34 cellular contexts compared by ENCODE assay signal in genomic region chr9:32627394-32627954, GRCh38. TPM values are rescaled to one million over a fixed set of nuclear protein-coding genes. Genes with fewer than 3 reads are reported as not detected.
DNase-seq lines count a peak whose midpoint lies in the region; ATAC-seq, FAIRE-seq and TF ChIP-seq lines count a peak whose summit lies in the region.
"Had no signal": no experiment of that assay in that cellular context is flagged by ENCODE, and none has a peak within 500 bp of the region (broad histone marks: within the 10 kb centered on the region; RNA-seq: fewer than 3 reads in every experiment).

No MANE protein-coding gene starts in this region.

- no peak overlapping the region for H3K4me3 Mint-ChIP-seq in activated CD4-positive, alpha-beta T cell treated with anti-CD3 and anti-CD28 coated beads for 36 hours
- H3K4me3 Mint-ChIP-seq in activated CD4-positive, alpha-beta T cell treated with anti-CD3 and anti-CD28 coated beads, Interleukin-2, amount 10 ng/mL, durations not matched to agents 24 days and 14 days, result no peak overlapping the region
- no peak overlapping the region for H3K4me3 Mint-ChIP-seq in stimulated activated memory B cell treated with anti-CD40 and anti-IgM and Interleukin-4, amounts not matched to agents 10 μg/mL and 1 μg/mL and 100 μg/mL, for 72 hours
- H3K4me3 Mint-ChIP-seq: activated naive CD8-positive, alpha-beta T cell treated with anti-CD3 and anti-CD28 coated beads, Interleukin-2, amount 50 U/mL, for 24 hours; brain; IgD-negative memory B cell; naive B cell; stimulated activated effector memory CD8-positive, alpha-beta T cell treated with anti-CD3 and anti-CD28 coated beads, Interleukin-12 subunit alpha, Interleukin-12 subunit beta, amount 100 ng/mL, for 72 hours had no signal

- no peaks in the 10 kb centered on the region for H3K9me3 Mint-ChIP-seq in activated CD4-positive, alpha-beta T cell treated with anti-CD3 and anti-CD28 coated beads for 36 hours (ENCODE audit: low read depth)
- no peaks in the 10 kb centered on the region for H3K9me3 Mint-ChIP-seq in activated CD4-positive, alpha-beta T cell treated with anti-CD3 and anti-CD28 coated beads, Interleukin-2, amount 10 ng/mL, durations not matched to agents 24 days and 14 days
- no peaks in the 10 kb centered on the region for H3K9me3 Mint-ChIP-seq in stimulated activated memory B cell treated with anti-CD40 and anti-IgM and Interleukin-4, amounts not matched to agents 10 μg/mL and 1 μg/mL and 100 μg/mL, for 72 hours
- H3K9me3 Mint-ChIP-seq: activated naive CD8-positive, alpha-beta T cell treated with anti-CD3 and anti-CD28 coated beads, Interleukin-2, amount 50 U/mL, for 24 hours; brain; IgD-negative memory B cell; stimulated activated effector memory CD8-positive, alpha-beta T cell treated with anti-CD3 and anti-CD28 coated beads, Interleukin-12 subunit alpha, Interleukin-12 subunit beta, amount 100 ng/mL, for 72 hours had no signal

- no peak overlapping the region for H3K27ac Mint-ChIP-seq in activated CD4-positive, alpha-beta T cell treated with anti-CD3 and anti-CD28 coated beads for 36 hours
- no peak overlapping the region for H3K27ac Mint-ChIP-seq in activated CD4-positive, alpha-beta T cell treated with anti-CD3 and anti-CD28 coated beads, Interleukin-2, amount 10 ng/mL, durations not matched to agents 24 days and 14 days
- H3K27ac Mint-ChIP-seq in stimulated activated memory B cell treated with anti-CD40 and anti-IgM and Interleukin-4, amounts not matched to agents 10 μg/mL and 1 μg/mL and 100 μg/mL, for 72 hours, result no peak overlapping the region
- H3K27ac Mint-ChIP-seq: activated naive CD8-positive, alpha-beta T cell treated with anti-CD3 and anti-CD28 coated beads, Interleukin-2, amount 50 U/mL, for 24 hours; brain; IgD-negative memory B cell; naive B cell; stimulated activated effector memory CD8-positive, alpha-beta T cell treated with anti-CD3 and anti-CD28 coated beads, Interleukin-12 subunit alpha, Interleukin-12 subunit beta, amount 100 ng/mL, for 72 hours had no signal

- H3K27me3 Mint-ChIP-seq in activated CD4-positive, alpha-beta T cell treated with anti-CD3 and anti-CD28 coated beads for 36 hours, result no peaks in the 10 kb centered on the region
- no peaks in the 10 kb centered on the region for H3K27me3 Mint-ChIP-seq in activated CD4-positive, alpha-beta T cell treated with anti-CD3 and anti-CD28 coated beads, Interleukin-2, amount 10 ng/mL, durations not matched to agents 24 days and 14 days
- no peaks in the 10 kb centered on the region for H3K27me3 Mint-ChIP-seq in stimulated activated memory B cell treated with anti-CD40 and anti-IgM and Interleukin-4, amounts not matched to agents 10 μg/mL and 1 μg/mL and 100 μg/mL, for 72 hours
- H3K27me3 Mint-ChIP-seq: activated naive CD8-positive, alpha-beta T cell treated with anti-CD3 and anti-CD28 coated beads, Interleukin-2, amount 50 U/mL, for 24 hours; brain; IgD-negative memory B cell had no signal

- intact Hi-C loops in activated CD4-positive, alpha-beta T cell treated with anti-CD3 and anti-CD28 coated beads for 36 hours (cut with DNase I, micrococcal nuclease), result no loop called here
- intact Hi-C loops in activated CD4-positive, alpha-beta T cell treated with anti-CD3 and anti-CD28 coated beads, Interleukin-2, amount 10 ng/mL, durations not matched to agents 24 days and 14 days (cut with micrococcal nuclease), result no loop called here
- intact Hi-C loops in body of pancreas (cut with DNase I) (no loop called here), pancreas (cut with DNase I) (no loop called here)

- no peaks in the 10 kb centered on the region for H3K4me1 Mint-ChIP-seq in activated CD4-positive, alpha-beta T cell treated with anti-CD3 and anti-CD28 coated beads for 36 hours
- H3K4me1 Mint-ChIP-seq in activated CD4-positive, alpha-beta T cell treated with anti-CD3 and anti-CD28 coated beads, Interleukin-2, amount 10 ng/mL, durations not matched to agents 24 days and 14 days, result no peaks in the 10 kb centered on the region
- H3K4me1 Mint-ChIP-seq in stimulated activated memory B cell treated with anti-CD40 and anti-IgM and Interleukin-4, amounts not matched to agents 10 μg/mL and 1 μg/mL and 100 μg/mL, for 72 hours, result no peaks in the 10 kb centered on the region
- H3K4me1 Mint-ChIP-seq: activated naive CD8-positive, alpha-beta T cell treated with anti-CD3 and anti-CD28 coated beads, Interleukin-2, amount 50 U/mL, for 24 hours; brain; IgD-negative memory B cell; naive B cell; stimulated activated effector memory CD8-positive, alpha-beta T cell treated with anti-CD3 and anti-CD28 coated beads, Interleukin-12 subunit alpha, Interleukin-12 subunit beta, amount 100 ng/mL, for 72 hours had no signal

- H3K4me1 ChIP-seq in body of pancreas, result no peaks in the 10 kb centered on the region
- H3K4me1 ChIP-seq in pancreas, result no peaks in the 10 kb centered on the region
- H3K4me1 ChIP-seq: BE2C, upper lobe of right lung had no signal

- H3K36me3 ChIP-seq in body of pancreas (replicated peaks in 1 of 2; ENCODE audit: insufficient read depth in 1 of 2, low read depth in 2 of 2) (no peaks in the 10 kb centered on the region), pancreas (no peaks in the 10 kb centered on the region)
- H3K36me3 ChIP-seq: BE2C, MG63, upper lobe of right lung had no signal

- no peak for DNase-seq in activated CD4-positive, alpha-beta T cell treated with anti-CD3 and anti-CD28 coated beads for 36 hours
- DNase-seq in activated CD4-positive, alpha-beta T cell treated with anti-CD3 and anti-CD28 coated beads, Interleukin-2, amount 10 ng/mL, durations not matched to agents 24 days and 14 days, result no peak
- DNase-seq in NCI-H526 (lab: John Stamatoyannopoulos, UW) (peak; percentile 58 to 76), body of pancreas (no peak), pancreas (no peak), KG1 (lab: John Stamatoyannopoulos, UW) (no peak), SHP77 treated with DMSO at 0.1 percent for 48 hours (lab: John Stamatoyannopoulos, UW) (no peak)
- DNase-seq: activated CD4-positive, CD25-positive, alpha-beta regulatory T cell treated with anti-CD3 and anti-CD28 coated beads, Interleukin-2, amount 50 U/mL, for 72 hours; activated CD8-positive, alpha-beta memory T cell treated with anti-CD3 and anti-CD28 coated beads for 24 hours; activated gamma-delta T cell treated with Interleukin-2 at 50 U/mL for 16 hours; activated naive CD8-positive, alpha-beta T cell treated with anti-CD3 and anti-CD28 coated beads, Interleukin-2, amount 50 U/mL, for 24 hours; activated T-cell treated with anti-CD3 and anti-CD28 coated beads, Interleukin-2, amount 50 U/mL, for 1 hour; BE2C; COR-L47; EL; erythroblast; foreskin fibroblast; mesendoderm; MG63; naive B cell; NCI-H1417 treated with DMSO at 0.1 percent for 48 hours; NCI-H510A treated with DMSO at 0.1 percent for 48 hours; small intestine; upper lobe of right lung had no signal

- CTCF ChIA-PET in activated CD4-positive, alpha-beta T cell treated with anti-CD3 and anti-CD28 coated beads for 36 hours (lab: Charles Lee), result no interaction called here

- no peaks in the 10 kb centered on the region for H3K27me3 ChIP-seq in body of pancreas
- no peaks in the 10 kb centered on the region for H3K27me3 ChIP-seq in pancreas
- H3K27me3 ChIP-seq: BE2C, MG63, upper lobe of right lung had no signal

- POLR2A ChIA-PET in activated CD4-positive, alpha-beta T cell treated with anti-CD3 and anti-CD28 coated beads for 36 hours (lab: Charles Lee), result no interaction called here

- H3K27ac ChIP-seq in body of pancreas (no peak overlapping the region), pancreas (peak overlapping the region in 1 of 4 donors; percentile 21)
- H3K27ac ChIP-seq: HL-60, upper lobe of right lung had no signal

- peak; percentile 42 for ATAC-seq in activated CD4-positive, alpha-beta T cell treated with anti-CD3 and anti-CD28 coated beads for 36 hours
- ATAC-seq in body of pancreas, result peak; percentile 64
- ATAC-seq in pancreas, result peak in 3 of 4 donors; percentile 23 to 61 (median 43)
- no peak for ATAC-seq in stimulated activated memory B cell treated with anti-CD40 and anti-IgM and Interleukin-4, amounts not matched to agents 10 μg/mL and 1 μg/mL and 100 μg/mL, for 72 hours
- ATAC-seq: activated naive CD8-positive, alpha-beta T cell treated with anti-CD3 and anti-CD28 coated beads, Interleukin-2, amount 50 U/mL, for 24 hours; left lobe of liver; Right ventricle myocardium inferior; stimulated activated effector memory CD8-positive, alpha-beta T cell treated with anti-CD3 and anti-CD28 coated beads, Interleukin-12 subunit alpha, Interleukin-12 subunit beta, amount 100 ng/mL, for 72 hours; upper lobe of right lung had no signal

- H3K36me3 Mint-ChIP-seq in activated CD4-positive, alpha-beta T cell treated with anti-CD3 and anti-CD28 coated beads for 36 hours (ENCODE audit: low read depth), result no peaks in the 10 kb centered on the region
- H3K36me3 Mint-ChIP-seq in activated CD4-positive, alpha-beta T cell treated with anti-CD3 and anti-CD28 coated beads, Interleukin-2, amount 10 ng/mL, durations not matched to agents 24 days and 14 days (ENCODE audit: low read depth), result no peaks in the 10 kb centered on the region
- H3K36me3 Mint-ChIP-seq in stimulated activated memory B cell treated with anti-CD40 and anti-IgM and Interleukin-4, amounts not matched to agents 10 μg/mL and 1 μg/mL and 100 μg/mL, for 72 hours, result no peaks in the 10 kb centered on the region
- H3K36me3 Mint-ChIP-seq: brain; IgD-negative memory B cell; naive B cell; stimulated activated effector memory CD8-positive, alpha-beta T cell treated with anti-CD3 and anti-CD28 coated beads, Interleukin-12 subunit alpha, Interleukin-12 subunit beta, amount 100 ng/mL, for 72 hours had no signal

- no peaks in the 10 kb centered on the region for H3K9me3 ChIP-seq in body of pancreas
- H3K9me3 ChIP-seq in pancreas, result no peaks in the 10 kb centered on the region
- H3K9me3 ChIP-seq: BE2C, MG63, upper lobe of right lung had no signal

- no peak for TF ChIP-seq POLR2A in body of pancreas (IDR thresholded peaks at IDR 0.05)

- TF ChIP-seq CTCF in body of pancreas (IDR thresholded peaks at IDR 0.05) (no peak), pancreas (IDR thresholded peaks at IDR 0.05) (no peak)

- FAIRE-seq in pancreas (lab: Jason Lieb, UNC), result no peak
- FAIRE-seq: A204.1, small intestine, TTC549 had no signal

- H3K4me3 ChIP-seq in body of pancreas, result no peak overlapping the region
- H3K4me3 ChIP-seq in pancreas, result no peak overlapping the region
- H3K4me3 ChIP-seq: MG63, upper lobe of right lung had no signal

RNA-seq across cellular contexts. Expression of gene TAF1L, which starts 8.0 kb away (rescaled TPM):
- under 1 TPM in 1 of 2 experiments, not detected in 1; 0.02 TPM for total RNA-seq in activated CD4-positive, alpha-beta T cell treated with anti-CD3 and anti-CD28 coated beads for 36 hours
- total RNA-seq in activated CD4-positive, alpha-beta T cell treated with anti-CD3 and anti-CD28 coated beads, Interleukin-2, amount 10 ng/mL, durations not matched to agents 24 days and 14 days, result 0.05 TPM in 1 of 2 replicates, not detected in the other
- total RNA-seq in body of pancreas (not detected), pancreas (under 1 TPM in 2 of 6 donors, not detected in 4; 0.03 to 0.04 TPM)
- under 1 TPM in 1 of 2 donors, not detected in 1; 0.04 TPM for polyA plus RNA-seq in pancreas
- total RNA-seq: left lobe of liver, pulmonary artery endothelial cell, Right ventricle myocardium inferior, upper lobe of right lung had no signal
- polyA plus RNA-seq: IgD-negative memory B cell, small intestine had no signal

RNA-seq across cellular contexts. Expression of gene NDUFB6, which starts 54.5 kb away (rescaled TPM):
- 10 to 100 TPM; 29.6 to 67.0 TPM for total RNA-seq in activated CD4-positive, alpha-beta T cell treated with anti-CD3 and anti-CD28 coated beads for 36 hours
- 46.9 and 47.1 TPM in 2 replicates for total RNA-seq in activated CD4-positive, alpha-beta T cell treated with anti-CD3 and anti-CD28 coated beads, Interleukin-2, amount 10 ng/mL, durations not matched to agents 24 days and 14 days
- total RNA-seq in body of pancreas (1 to 10 TPM; 6.9 to 7.5 TPM), pancreas (10 to 100 TPM; 11.3 to 21.2 (median 16.3) TPM)
- polyA plus RNA-seq in pancreas, result 10 to 100 TPM; 12.6 to 29.5 TPM

Comparison
In these comparisons a context has a peak if more than half of its experiments do, and no peak if none do; other contexts are left out.
1. DNase-seq: peak in NCI-H526 (2 of 2); none in activated CD4-positive, alpha-beta T cell treated with anti-CD3 and anti-CD28 coated beads for 36 hours (single experiment), activated CD4-positive, alpha-beta T cell treated with anti-CD3 and anti-CD28 coated beads, Interleukin-2, amount 10 ng/mL, durations not matched to agents 24 days and 14 days (single experiment), body of pancreas (0 of 4), pancreas (0 of 6), KG1 (single experiment) and SHP77 treated with DMSO at 0.1 percent for 48 hours (single experiment).